Comparison of ENCODE assay signal across 12 cellular contexts in genomic region chr3:10417849-10418248, GRCh38.
A peak's percentile ranks its signal among the peaks of the same experiment; 100 is the strongest.
DNase-seq lines count a peak whose midpoint lies in the region; ATAC-seq and TF ChIP-seq lines count a peak whose summit lies in the region.
"Had no signal": no experiment of that assay in that cellular context is flagged by ENCODE, and none has a peak within 500 bp of the region (broad histone marks: within the 10 kb centered on the region; RNA-seq: fewer than 3 reads in every experiment).

No MANE protein-coding gene starts in this region.

- DNase-seq in left ventricle myocardium inferior, result no peak
- no peak for DNase-seq in right cardiac atrium
- DNase-seq in NOMO-1 treated with dmso at 0.1 percent for 144 hours (lab: John Stamatoyannopoulos, UW; ENCODE audit: unreplicated experiment), result peak; percentile 26
- peak; percentile 30 for DNase-seq in epithelial cell of esophagus (ENCODE audit: low read depth)
- DNase-seq in T-helper 17 cell, result no peak
- DNase-seq in epidermal melanocyte (ENCODE audit: insufficient read length, low spot score), result no peak
- no peak for DNase-seq in NCI-H1694 (lab: John Stamatoyannopoulos, UW)
- no peak for DNase-seq in occipital lobe (lab: John Stamatoyannopoulos, UW)
- DNase-seq: activated CD8-positive, alpha-beta memory T cell treated with anti-CD3 and anti-CD28 coated beads for 24 hours; COR-L47; NCI-H146 had no signal

- TF ChIP-seq CTCF in left ventricle myocardium inferior (IDR thresholded peaks at IDR 0.05; ENCODE audit: borderline replicate concordance), result peak; percentile 16
- peak; percentile 20 for TF ChIP-seq CTCF in epithelial cell of esophagus (IDR thresholded peaks at IDR 0.05; ENCODE audit: insufficient read depth, low read depth, low read length, missing control alignments)

- H3K36me3 ChIP-seq in left ventricle myocardium inferior, result no peaks in the 10 kb centered on the region
- H3K36me3 ChIP-seq: prostate gland had no signal

- H3K27me3 ChIP-seq in left ventricle myocardium inferior (ENCODE audit: low read depth) (peaks cover 56% of the 10 kb centered on the region), right cardiac atrium (ENCODE audit: control insufficient read depth, insufficient read depth) (no peaks in the 10 kb centered on the region)

- no peak overlapping the region for H3K4me3 Mint-ChIP-seq in T-helper 17 cell

- H3K27ac Mint-ChIP-seq in T-helper 17 cell, result no peak overlapping the region

- WGBS in right cardiac atrium, result 97% methylated on average over 2 of the region's 2 CpGs

- H3K9me3 ChIP-seq in left ventricle myocardium inferior (replicated peaks), result no peaks in the 10 kb centered on the region
- no peaks in the 10 kb centered on the region for H3K9me3 ChIP-seq in right cardiac atrium (ENCODE audit: control insufficient read depth, low read length)
- no peaks in the 10 kb centered on the region for H3K9me3 ChIP-seq in T-helper 17 cell (ENCODE audit: control insufficient read depth, low read length, poor library complexity, severe bottlenecking)
- H3K9me3 ChIP-seq: prostate gland had no signal

- H3K36me3 Mint-ChIP-seq in T-helper 17 cell (ENCODE audit: low read depth), result no peaks in the 10 kb centered on the region

- H3K4me1 Mint-ChIP-seq in T-helper 17 cell, result peaks cover 2% of the 10 kb centered on the region

- no peak overlapping the region for H3K27ac ChIP-seq in left ventricle myocardium inferior (replicated peaks)
- no peak overlapping the region for H3K27ac ChIP-seq in right cardiac atrium (ENCODE audit: low read length)
- H3K27ac ChIP-seq: prostate gland had no signal

- H3K27me3 Mint-ChIP-seq in T-helper 17 cell, result peaks cover 43% of the 10 kb centered on the region

- intact Hi-C loops in left ventricle myocardium inferior (cut with micrococcal nuclease) (no loop called here), right cardiac atrium (cut with DNase I) (no loop called here)

- H3K4me1 ChIP-seq in left ventricle myocardium inferior, result no peaks in the 10 kb centered on the region
- H3K4me1 ChIP-seq in right cardiac atrium (ENCODE audit: control insufficient read depth, insufficient read depth, low read length), result no peaks in the 10 kb centered on the region
- H3K4me1 ChIP-seq: prostate gland had no signal

- no peak overlapping the region for H3K4me3 ChIP-seq in left ventricle myocardium inferior
- H3K4me3 ChIP-seq in right cardiac atrium (ENCODE audit: low read length), result no peak overlapping the region
- no peak overlapping the region for H3K4me3 ChIP-seq in epithelial cell of esophagus (ENCODE audit: low read length)
- H3K4me3 ChIP-seq: prostate gland had no signal

- ATAC-seq in right cardiac atrium (no peak), T-helper 17 cell (no peak)

Comparison
In these comparisons a context has a peak if more than half of its experiments do, and no peak if none do; other contexts are left out.
1. DNase-seq: peak in NOMO-1 treated with dmso at 0.1 percent for 144 hours (single experiment) and epithelial cell of esophagus (single experiment); none in left ventricle myocardium inferior (single experiment), right cardiac atrium (0 of 3), T-helper 17 cell (0 of 3), epidermal melanocyte (single experiment), NCI-H1694 (single experiment) and occipital lobe (single experiment).